17 cellular contexts compared by ENCODE assay signal in genomic region chr11:83115992-83116641, GRCh38. TPM values are rescaled to one million over a fixed set of nuclear protein-coding genes. Genes with fewer than 3 reads are reported as not detected.
DNase-seq lines count a peak whose midpoint lies in the region; ATAC-seq and TF ChIP-seq lines count a peak whose summit lies in the region.
"Had no signal": no experiment of that assay in that cellular context is flagged by ENCODE, and none has a peak within 500 bp of the region (broad histone marks: within the 10 kb centered on the region; RNA-seq: fewer than 3 reads in every experiment).

No MANE protein-coding gene starts in this region.

- H3K4me2 ChIP-seq in Karpas-422 (ENCODE audit: low read depth, low read length, poor library complexity, severe bottlenecking), result peak overlapping the region; percentile 70
- H3K4me2 ChIP-seq: SK-N-SH had no signal

- H3K4me1 Mint-ChIP-seq in CD8-positive, alpha-beta T cell (ENCODE audit: low read depth), result peaks cover 61% of the 10 kb centered on the region
- peaks cover 29% of the 10 kb centered on the region for H3K4me1 Mint-ChIP-seq in central memory CD8-positive, alpha-beta T cell
- H3K4me1 Mint-ChIP-seq in natural killer cell treated with Interleukin-12 subunit alpha and Interleukin-12 subunit beta and Interleukin-15 and Interleukin-18, amount 100 ng/mL, for 72 hours (ENCODE audit: low read depth in 2 of 2), result peaks cover 23 to 27% of the 10 kb centered on the region in 2 donors
- H3K4me1 Mint-ChIP-seq: WTC11 had no signal

- H3K27me3 Mint-ChIP-seq in CD8-positive, alpha-beta T cell (ENCODE audit: low read depth), result no peaks in the 10 kb centered on the region
- no peaks in the 10 kb centered on the region for H3K27me3 Mint-ChIP-seq in central memory CD8-positive, alpha-beta T cell
- no peaks in the 10 kb centered on the region for H3K27me3 Mint-ChIP-seq in natural killer cell treated with Interleukin-12 subunit alpha and Interleukin-12 subunit beta and Interleukin-15 and Interleukin-18, amount 100 ng/mL, for 72 hours

- peaks cover 44% of the 10 kb centered on the region for H3K4me1 ChIP-seq in CD8-positive, alpha-beta T cell (ENCODE audit: insufficient read depth, low read length)
- H3K4me1 ChIP-seq in Karpas-422 (ENCODE audit: low read length), result peaks cover 40% of the 10 kb centered on the region

- no peak for DNase-seq in CD8-positive, alpha-beta T cell
- DNase-seq in Karpas-422 (no peak), MV-4-11 (lab: John Stamatoyannopoulos, UW) (no peak), DMS 273 (lab: John Stamatoyannopoulos, UW; ENCODE audit: unreplicated experiment) (no peak), epidermal melanocyte (ENCODE audit: insufficient read length, low spot score) (no peak)
- DNase-seq in central memory CD8-positive, alpha-beta T cell (ENCODE audit: low spot score in 2 of 2), result no peak
- no peak for DNase-seq in natural killer cell treated with Interleukin-12 subunit alpha and Interleukin-12 subunit beta and Interleukin-15 and Interleukin-18, amount 100 ng/mL, for 72 hours (ENCODE audit: low spot score)
- DNase-seq in stimulated activated CD4-positive, alpha-beta T cell treated with anti-CD3 and anti-CD28 coated beads, Interleukin-4, amount 100 ng/mL, for 1 hour, result no peak
- DNase-seq: activated effector memory CD4-positive, alpha-beta T cell treated with Interleukin-2 at 50 U/mL for 16 hours; head of caudate nucleus; left cardiac atrium; NCI-H1048; SK-N-SH had no signal

- CTCF ChIA-PET in CD8-positive, alpha-beta T cell (lab: Charles Lee), result interaction anchor here (0.7 to 1.2 kb wide), 2 partner anchors 17 to 134 kb away, joined by 3 read pairs; no protein-coding TSS in a partner anchor

- H3K4me3 ChIP-seq in CD8-positive, alpha-beta T cell (ENCODE audit: low read depth, low read length), result peak overlapping the region; percentile 36
- no peak overlapping the region for H3K4me3 ChIP-seq in Karpas-422 (ENCODE audit: low read length)

- no peaks in the 10 kb centered on the region for H3K36me3 ChIP-seq in CD8-positive, alpha-beta T cell (ENCODE audit: insufficient read depth, low read length)
- no peaks in the 10 kb centered on the region for H3K36me3 ChIP-seq in Karpas-422 (ENCODE audit: insufficient read depth, low read length)
- H3K36me3 ChIP-seq: suprapubic skin had no signal

- H3K27ac ChIP-seq in CD8-positive, alpha-beta T cell (ENCODE audit: low read depth, low read length), result no peak overlapping the region
- H3K27ac ChIP-seq in Karpas-422 (ENCODE audit: low read length), result no peak overlapping the region
- H3K27ac ChIP-seq: epithelial cell of prostate, suprapubic skin had no signal

- TF ChIP-seq CTCF in CD8-positive, alpha-beta T cell (IDR thresholded peaks at IDR 0.05), result no peak

- ATAC-seq in CD8-positive, alpha-beta T cell, result no peak
- no peak for ATAC-seq in central memory CD8-positive, alpha-beta T cell (replicated peaks; ENCODE audit: extremely low read depth, poor library complexity, severe bottlenecking)
- no peak for ATAC-seq in natural killer cell treated with Interleukin-12 subunit alpha and Interleukin-12 subunit beta and Interleukin-15 and Interleukin-18, amount 100 ng/mL, for 72 hours

- intact Hi-C loops in CD8-positive, alpha-beta T cell (cut with DNase I, micrococcal nuclease), result loop anchor here (1.0 to 10.0 kb wide), 4 partner anchors 40 to 79 kb away; partner anchors contain the start of genes RAB30 (in 2 of the 2) and ANKRD42 (in 1 of the 2)

- peak overlapping the region; percentile 92 for H3K4me3 Mint-ChIP-seq in CD8-positive, alpha-beta T cell
- H3K4me3 Mint-ChIP-seq in central memory CD8-positive, alpha-beta T cell, result peak overlapping the region; percentile 72
- H3K4me3 Mint-ChIP-seq in natural killer cell treated with Interleukin-12 subunit alpha and Interleukin-12 subunit beta and Interleukin-15 and Interleukin-18, amount 100 ng/mL, for 72 hours, result peak overlapping the region; percentile 45
- H3K4me3 Mint-ChIP-seq: WTC11 had no signal

- POLR2A ChIA-PET in CD8-positive, alpha-beta T cell (lab: Charles Lee), result interaction anchor here (0.7 to 4.5 kb wide), 2 partner anchors 41 to 45 kb away, joined by 3 to 47 read pairs; partner anchors contain the start of genes PCF11 and RAB30

- no peaks in the 10 kb centered on the region for H3K9me3 ChIP-seq in CD8-positive, alpha-beta T cell (ENCODE audit: low read length)
- no peaks in the 10 kb centered on the region for H3K9me3 ChIP-seq in Karpas-422 (ENCODE audit: low read length)
- H3K9me3 ChIP-seq: SK-N-SH, suprapubic skin had no signal

- H3K9me3 Mint-ChIP-seq in CD8-positive, alpha-beta T cell, result no peaks in the 10 kb centered on the region
- no peaks in the 10 kb centered on the region for H3K9me3 Mint-ChIP-seq in central memory CD8-positive, alpha-beta T cell
- H3K9me3 Mint-ChIP-seq in natural killer cell treated with Interleukin-12 subunit alpha and Interleukin-12 subunit beta and Interleukin-15 and Interleukin-18, amount 100 ng/mL, for 72 hours, result no peaks in the 10 kb centered on the region
- H3K9me3 Mint-ChIP-seq: nephron progenitor cell, WTC11 had no signal

- H4K20me1 ChIP-seq in Karpas-422 (ENCODE audit: insufficient read depth, low read depth, low read length), result no peaks in the 10 kb centered on the region

- H3K27ac Mint-ChIP-seq in CD8-positive, alpha-beta T cell, result peak overlapping the region; percentile 96
- no peak overlapping the region for H3K27ac Mint-ChIP-seq in central memory CD8-positive, alpha-beta T cell (ENCODE audit: low read depth)
- peak overlapping the region; percentile 76 to 95 for H3K27ac Mint-ChIP-seq in natural killer cell treated with Interleukin-12 subunit alpha and Interleukin-12 subunit beta and Interleukin-15 and Interleukin-18, amount 100 ng/mL, for 72 hours
- H3K27ac Mint-ChIP-seq: WTC11 had no signal

- H3K9ac ChIP-seq in Karpas-422 (ENCODE audit: low read length), result no peak overlapping the region
- H3K9ac ChIP-seq: SK-N-SH had no signal

- no peaks in the 10 kb centered on the region for H3K27me3 ChIP-seq in CD8-positive, alpha-beta T cell (ENCODE audit: insufficient read depth, low read length)
- H3K27me3 ChIP-seq in Karpas-422 (ENCODE audit: low read length), result no peaks in the 10 kb centered on the region
- H3K27me3 ChIP-seq: suprapubic skin had no signal

- peaks cover 7% of the 10 kb centered on the region for H3K36me3 Mint-ChIP-seq in CD8-positive, alpha-beta T cell
- no peaks in the 10 kb centered on the region for H3K36me3 Mint-ChIP-seq in central memory CD8-positive, alpha-beta T cell (ENCODE audit: insufficient read depth)
- H3K36me3 Mint-ChIP-seq in natural killer cell treated with Interleukin-12 subunit alpha and Interleukin-12 subunit beta and Interleukin-15 and Interleukin-18, amount 100 ng/mL, for 72 hours, result no peaks in the 10 kb centered on the region
- H3K36me3 Mint-ChIP-seq: WTC11 had no signal

- no peak overlapping the region for H2AFZ ChIP-seq in Karpas-422 (ENCODE audit: low read length)

- H3K79me2 ChIP-seq in Karpas-422 (ENCODE audit: low read length), result no peaks in the 10 kb centered on the region

- H3K9me2 ChIP-seq in Karpas-422 (replicated peaks; ENCODE audit: insufficient read depth, low read length), result no peaks in the 10 kb centered on the region
- H3K9me2 ChIP-seq: SK-N-SH had no signal

RNA-seq across cellular contexts. Expression of gene PCF11, which starts 40.8 kb away (rescaled TPM):
- 10 to 100 TPM; 95.5 to 97.4 TPM for total RNA-seq in CD8-positive, alpha-beta T cell
- total RNA-seq in Karpas-422 (2014; rRNA removed; shearing (Covaris generic); ENCODE audit: low replicate concordance), result 102 and 165 TPM in 2 replicates
- 10 to 100 TPM; 63.4 to 74.3 TPM for total RNA-seq in natural killer cell treated with Interleukin-12 subunit alpha and Interleukin-12 subunit beta and Interleukin-15 and Interleukin-18, amount 100 ng/mL, for 72 hours

RNA-seq across cellular contexts. Expression of gene RAB30, which starts 44.4 kb away (rescaled TPM):
- total RNA-seq in CD8-positive, alpha-beta T cell, result 100 to 1,000 TPM; 125 to 134 TPM
- 66.5 and 66.7 TPM in 2 replicates for total RNA-seq in Karpas-422 (2014; rRNA removed; shearing (Covaris generic); ENCODE audit: low replicate concordance)
- 10 to 100 TPM in 1 of 2 donors, 1 to 10 TPM in 1; 5.7 to 10.5 TPM for total RNA-seq in natural killer cell treated with Interleukin-12 subunit alpha and Interleukin-12 subunit beta and Interleukin-15 and Interleukin-18, amount 100 ng/mL, for 72 hours
